In the genomic region with DNA sequence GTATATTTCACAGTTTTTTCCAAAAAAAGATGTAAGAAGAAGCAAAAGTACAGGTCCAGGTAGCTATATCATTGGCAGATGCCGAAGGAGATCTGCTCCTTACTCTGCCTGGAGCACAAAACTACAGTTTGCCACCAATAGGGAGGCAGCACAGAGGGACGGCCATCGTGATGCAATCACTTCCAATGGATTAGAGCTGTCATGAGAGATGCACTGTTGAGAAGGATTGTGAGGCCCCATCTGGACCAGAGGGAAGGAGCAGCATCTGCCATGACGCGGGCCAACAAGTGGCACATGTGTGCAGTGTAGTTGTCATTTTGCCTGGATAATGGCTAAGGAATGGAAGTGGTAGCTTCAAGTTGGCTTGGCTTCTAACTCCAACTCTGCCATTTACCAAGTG, we compare ENCODE assay signal across 31 cellular contexts.
"Had no signal": no experiment of that assay in that cellular context is flagged by ENCODE, and none has a peak within 500 bp of the region (broad histone marks: within the 10 kb centered on the region; RNA-seq: fewer than 3 reads in every experiment).

No MANE protein-coding gene starts in this region.

- H3K4me3 ChIP-seq: heart right ventricle, left lung, lower lobe of right lung, mucosa of descending colon, skin epidermis, thyroid gland, upper lobe of right lung had no signal

- H3K36me3 ChIP-seq: left lung, lower lobe of right lung, neutrophil, thyroid gland, upper lobe of right lung had no signal

- DNase-seq: activated CD4-positive, alpha-beta memory T cell treated with anti-CD3 and anti-CD28 coated beads, Interleukin-2, amount 10 ng/mL, durations not matched to agents 7 days and 5 days; activated CD4-positive, alpha-beta T cell treated with anti-CD3 and anti-CD28 coated beads for 1 hour; activated CD4-positive, alpha-beta T cell treated with anti-CD3 and anti-CD28 coated beads, Interleukin-2, amount 10 ng/mL, durations not matched to agents 7 days and 5 days; activated CD8-positive, alpha-beta memory T cell treated with anti-CD3 and anti-CD28 coated beads, Interleukin-2, amount 50 U/mL, for 48 hours; activated naive CD8-positive, alpha-beta T cell treated with anti-CD3 and anti-CD28 coated beads, Interleukin-2, amount 50 U/mL, for 24 hours; activated T-cell treated with anti-CD3 and anti-CD28 coated beads, Interleukin-2, amount 50 U/mL, for 4 hours; amygdala; central memory CD4-positive, alpha-beta T cell; foreskin fibroblast; heart right ventricle; kidney glomerular epithelial cell; left lung; lower lobe of right lung; mesendoderm; mucosa of descending colon; retina; stimulated activated CD4-positive, alpha-beta T cell treated with anti-CD3 and anti-CD28 coated beads, Interleukin-12 subunit alpha, Interleukin-12 subunit beta, amount 100 ng/mL, for 4 hours; stimulated activated CD4-positive, alpha-beta T cell treated with anti-CD3 and anti-CD28 coated beads, Interleukin-4, amount 100 ng/mL, for 4 hours; stimulated activated CD8-positive, alpha-beta memory T cell treated with anti-CD3 and anti-CD28 coated beads, Interleukin-4, amount 100 ng/mL, for 48 hours; stimulated activated naive CD8-positive, alpha-beta T cell treated with anti-CD3 and anti-CD28 coated beads, Interleukin-15, amount 100 ng/mL, for 72 hours; substantia nigra; T-helper 2 cell; thyroid gland; upper lobe of right lung had no signal

- ATAC-seq: activated naive CD8-positive, alpha-beta T cell treated with anti-CD3 and anti-CD28 coated beads, Interleukin-2, amount 50 U/mL, for 24 hours; activated T-cell treated with anti-CD3 and anti-CD28 coated beads, Interleukin-2, amount 50 U/mL, for 4 hours; activated T-helper 17 cell treated with anti-CD3 and anti-CD28 coated beads, Interleukin-2, amount 50 U/mL, for 72 hours; heart right ventricle; left lung; lower lobe of right lung; mucosa of descending colon; natural killer cell treated with Interleukin-12 subunit alpha and Interleukin-12 subunit beta and Interleukin-15 and Interleukin-18, amount 100 ng/mL, for 72 hours; sciatic nerve; stimulated activated memory B cell treated with anti-CD40 and anti-IgM and Interleukin-4, amounts not matched to agents 10 μg/mL and 1 μg/mL and 100 μg/mL, for 72 hours; stimulated activated naive CD8-positive, alpha-beta T cell treated with anti-CD3 and anti-CD28 coated beads, Interleukin-15, amount 100 ng/mL, for 72 hours; upper lobe of right lung; WTC11 had no signal

- H3K27ac ChIP-seq: heart right ventricle, left lung, lower lobe of right lung, neutrophil, skin epidermis, thyroid gland, upper lobe of right lung had no signal

- H3K9me3 ChIP-seq: heart right ventricle, left lung, lower lobe of right lung, mucosa of descending colon, neutrophil, thyroid gland, upper lobe of right lung had no signal

- H3K27me3 ChIP-seq: heart right ventricle, left lung, thyroid gland, upper lobe of right lung had no signal

- H3K4me1 ChIP-seq: left lung, lower lobe of right lung, thyroid gland, upper lobe of right lung had no signal
